Comparison of ENCODE assay signal across 10 cellular contexts in genomic region chr1:230863449-230863848, GRCh38. TPM values are rescaled to one million over a fixed set of nuclear protein-coding genes. Genes with fewer than 3 reads are reported as not detected.
DNase-seq lines count a peak whose midpoint lies in the region; ATAC-seq, FAIRE-seq and TF ChIP-seq lines count a peak whose summit lies in the region.
"Had no signal": no experiment of that assay in that cellular context is flagged by ENCODE, and none has a peak within 500 bp of the region (broad histone marks: within the 10 kb centered on the region; RNA-seq: fewer than 3 reads in every experiment).

No MANE protein-coding gene starts in this region.

- peak overlapping the region; percentile 13 for H3K4me2 ChIP-seq in astrocyte (ENCODE audit: low read length)

- H4K20me1 ChIP-seq in astrocyte (ENCODE audit: insufficient read depth, low read length): peaks cover 64% of the 10 kb centered on the region

- peaks cover 56% of the 10 kb centered on the region for H3K4me1 ChIP-seq in astrocyte (ENCODE audit: insufficient read depth, low read length)
- H3K4me1 ChIP-seq in upper lobe of left lung: peaks cover 36 to 44% (median 40%) of the 10 kb centered on the region in 4 donors

- H3K36me3 ChIP-seq in astrocyte (ENCODE audit: insufficient read depth, low read length): peaks cover 8% of the 10 kb centered on the region
- peaks cover 0 to 3% (median 0%) of the 10 kb centered on the region in 4 donors for H3K36me3 ChIP-seq in upper lobe of left lung

- H3K4me3 ChIP-seq in astrocyte (ENCODE audit: insufficient read depth, low read depth, low read length) (no peak overlapping the region), upper lobe of left lung (no peak overlapping the region)

- no peak overlapping the region for H3K4me3 Mint-ChIP-seq in activated CD4-positive, alpha-beta T cell treated with anti-CD3 and anti-CD28 coated beads for 36 hours
- peak overlapping the region; percentile 70 for H3K4me3 Mint-ChIP-seq in astrocyte (ENCODE audit: unreplicated experiment)
- H3K4me3 Mint-ChIP-seq: dendritic cell treated with granulocyte-macrophage colony-stimulating factor and Interleukin-4, amounts not matched to agents 40 ng/mL and 50 ng/mL, for 4 days had no signal

- H3K27me3 ChIP-seq in astrocyte (ENCODE audit: insufficient read depth, low read length): no peaks in the 10 kb centered on the region
- H3K27me3 ChIP-seq in upper lobe of left lung: no peaks in the 10 kb centered on the region

- H3K9me3 Mint-ChIP-seq in activated CD4-positive, alpha-beta T cell treated with anti-CD3 and anti-CD28 coated beads for 36 hours (ENCODE audit: low read depth): no peaks in the 10 kb centered on the region
- H3K9me3 Mint-ChIP-seq in astrocyte (ENCODE audit: unreplicated experiment): no peaks in the 10 kb centered on the region
- H3K9me3 Mint-ChIP-seq: dendritic cell treated with granulocyte-macrophage colony-stimulating factor and Interleukin-4, amounts not matched to agents 40 ng/mL and 50 ng/mL, for 4 days had no signal

- H2AFZ ChIP-seq in astrocyte (ENCODE audit: low read depth, low read length): no peak overlapping the region

- peaks cover 29% of the 10 kb centered on the region for H3K4me1 Mint-ChIP-seq in activated CD4-positive, alpha-beta T cell treated with anti-CD3 and anti-CD28 coated beads for 36 hours
- peaks cover 55% of the 10 kb centered on the region for H3K4me1 Mint-ChIP-seq in astrocyte (ENCODE audit: low read depth, unreplicated experiment)

- no peak overlapping the region for H3K9ac ChIP-seq in astrocyte (ENCODE audit: low read length)

- TF ChIP-seq CTCF in astrocyte (IDR thresholded peaks at IDR 0.05; ENCODE audit: insufficient read depth, low read depth, low read length) (no peak), upper lobe of left lung (IDR thresholded peaks at IDR 0.05) (no peak)

- 41 to 70% methylated on average over 3 to 6 of the region's 6 CpGs for WGBS in upper lobe of left lung, 2 donors

- TF ChIP-seq EP300 in upper lobe of left lung (IDR thresholded peaks at IDR 0.05): no peak

- TF ChIP-seq POLR2A in upper lobe of left lung (IDR thresholded peaks at IDR 0.05): no peak

- intact Hi-C loops in activated CD4-positive, alpha-beta T cell treated with anti-CD3 and anti-CD28 coated beads for 36 hours (cut with DNase I, micrococcal nuclease): no loop called here

- H3K27ac Mint-ChIP-seq in activated CD4-positive, alpha-beta T cell treated with anti-CD3 and anti-CD28 coated beads for 36 hours: peak overlapping the region; percentile 59
- peak overlapping the region; percentile 14 for H3K27ac Mint-ChIP-seq in astrocyte (ENCODE audit: unreplicated experiment)
- H3K27ac Mint-ChIP-seq: dendritic cell treated with granulocyte-macrophage colony-stimulating factor and Interleukin-4, amounts not matched to agents 40 ng/mL and 50 ng/mL, for 4 days had no signal

- H3K79me2 ChIP-seq in astrocyte (ENCODE audit: insufficient read depth, low read length): peaks cover 98% of the 10 kb centered on the region

- H3K36me3 Mint-ChIP-seq in activated CD4-positive, alpha-beta T cell treated with anti-CD3 and anti-CD28 coated beads for 36 hours (ENCODE audit: low read depth): no peaks in the 10 kb centered on the region
- peaks cover 21% of the 10 kb centered on the region for H3K36me3 Mint-ChIP-seq in astrocyte (ENCODE audit: low read depth, unreplicated experiment)

- POLR2A ChIA-PET in activated CD4-positive, alpha-beta T cell treated with anti-CD3 and anti-CD28 coated beads for 36 hours (lab: Charles Lee): no interaction called here

- DNase-seq in activated CD4-positive, alpha-beta T cell treated with anti-CD3 and anti-CD28 coated beads for 36 hours: peak; percentile 23
- DNase-seq in activated CD4-positive, alpha-beta T cell treated with anti-CD3 and anti-CD28 coated beads, Interleukin-2, amount 50 U/mL, for 4 hours: no peak
- DNase-seq in astrocyte (ENCODE audit: low read depth): no peak
- peak; percentile 63 for DNase-seq in left kidney (ENCODE audit: low read depth, low spot score)
- DNase-seq in upper lobe of left lung: peak in 1 of 2 donors; percentile 92
- DNase-seq: activated CD4-positive, alpha-beta T cell treated with anti-CD3 and anti-CD28 coated beads, Interleukin-2, amount 50 U/mL, for 1 hour had no signal

- H3K27ac ChIP-seq in astrocyte (ENCODE audit: low read depth, low read length): no peak overlapping the region
- H3K27ac ChIP-seq in upper lobe of left lung: peak overlapping the region; percentile 8 to 63 (median 56)

- no peak for FAIRE-seq in astrocyte (lab: Jason Lieb, UNC)

- peaks cover 3% of the 10 kb centered on the region for H3K27me3 Mint-ChIP-seq in activated CD4-positive, alpha-beta T cell treated with anti-CD3 and anti-CD28 coated beads for 36 hours
- no peaks in the 10 kb centered on the region for H3K27me3 Mint-ChIP-seq in astrocyte (ENCODE audit: low read depth, unreplicated experiment)

- H3K9me3 ChIP-seq in astrocyte (ENCODE audit: insufficient read depth, low read depth, low read length): no peaks in the 10 kb centered on the region
- H3K9me3 ChIP-seq in upper lobe of left lung: no peaks in the 10 kb centered on the region

- no peak for ATAC-seq in activated CD4-positive, alpha-beta T cell treated with anti-CD3 and anti-CD28 coated beads for 36 hours
- ATAC-seq in upper lobe of left lung (ENCODE audit: low FRiP score in 2 of 2): peak in 1 of 2 donors; percentile 75
- ATAC-seq in GM21515 (IDR thresholded peaks at IDR 0.05; ENCODE audit: unreplicated experiment): no peak
- ATAC-seq in GM19397 (IDR thresholded peaks at IDR 0.05; ENCODE audit: unreplicated experiment): no peak
- no peak for ATAC-seq in HG02571 (IDR thresholded peaks at IDR 0.05; ENCODE audit: unreplicated experiment)

- CTCF ChIA-PET in activated CD4-positive, alpha-beta T cell treated with anti-CD3 and anti-CD28 coated beads for 36 hours (lab: Charles Lee): interaction anchor here (1.1 kb wide), 1 partner anchor 176 kb away, joined by 3 read pairs; no protein-coding TSS in a partner anchor

RNA-seq across cellular contexts. Expression of gene C1orf198, which starts 4.9 kb away (rescaled TPM):
- total RNA-seq in activated CD4-positive, alpha-beta T cell treated with anti-CD3 and anti-CD28 coated beads for 36 hours: 1 to 10 TPM; 5.8 to 6.9 TPM
- total RNA-seq in astrocyte (102 and 107 TPM in 2 replicates), upper lobe of left lung (100 to 1,000 TPM in 5 of 6 donors, 10 to 100 TPM in 1; 51.3 to 241 (median 125) TPM)

Comparison
In these comparisons a context has a peak if more than half of its experiments do, and no peak if none do; other contexts are left out.
1. DNase-seq: peak in activated CD4-positive, alpha-beta T cell treated with anti-CD3 and anti-CD28 coated beads for 36 hours (single experiment) and left kidney (single experiment); none in activated CD4-positive, alpha-beta T cell treated with anti-CD3 and anti-CD28 coated beads, Interleukin-2, amount 50 U/mL, for 4 hours (0 of 2) and astrocyte (single experiment).
2. RNA of gene C1orf198, which starts 4.9 kb away (total RNA-seq): 51.3 to 241 TPM in upper lobe of left lung and 102 to 107 TPM in astrocyte; 5.8 to 6.9 TPM in activated CD4-positive, alpha-beta T cell treated with anti-CD3 and anti-CD28 coated beads for 36 hours; every median in the first group is over 4 times any median in the second.